19 cellular contexts compared by ENCODE assay signal in genomic region chr12:104466694-104467345, GRCh38. TPM values are rescaled to one million over a fixed set of nuclear protein-coding genes. Genes with fewer than 3 reads are reported as not detected.
DNase-seq lines count a peak whose midpoint lies in the region; ATAC-seq and TF ChIP-seq lines count a peak whose summit lies in the region.
"Had no signal": no experiment of that assay in that cellular context is flagged by ENCODE, and none has a peak within 500 bp of the region (broad histone marks: within the 10 kb centered on the region; RNA-seq: fewer than 3 reads in every experiment).

No MANE protein-coding gene starts in this region.

- peaks cover 55 to 95% (median 84%) of the 10 kb centered on the region in 4 donors for H3K4me1 Mint-ChIP-seq in CD4-positive, CD25-positive, alpha-beta regulatory T cell
- peaks cover 83% of the 10 kb centered on the region for H3K4me1 Mint-ChIP-seq in activated CD4-positive, alpha-beta memory T cell treated with anti-CD3 and anti-CD28 coated beads for 36 hours (ENCODE audit: low read depth)
- peaks cover 95 to 100% of the 10 kb centered on the region in 2 donors for H3K4me1 Mint-ChIP-seq in immature natural killer cell

- peaks cover 100% of the 10 kb centered on the region for H3K79me2 ChIP-seq in DND-41 (ENCODE audit: insufficient read depth, low read length)

- intact Hi-C loops in activated CD4-positive, alpha-beta memory T cell treated with anti-CD3 and anti-CD28 coated beads for 36 hours (cut with micrococcal nuclease), result no loop called here

- no peak for DNase-seq in CD4-positive, CD25-positive, alpha-beta regulatory T cell
- DNase-seq in DND-41 (no peak), immature natural killer cell (no peak), NCI-H226 (no peak), NCI-H1092 (lab: John Stamatoyannopoulos, UW) (no peak), NCI-H510A treated with DMSO at 0.1 percent for 48 hours (lab: John Stamatoyannopoulos, UW) (no peak)
- no peak for DNase-seq in activated CD4-positive, alpha-beta memory T cell treated with anti-CD3 and anti-CD28 coated beads for 36 hours
- DNase-seq: activated CD4-positive, CD25-positive, alpha-beta regulatory T cell treated with anti-CD3 and anti-CD28 coated beads, Interleukin-2, amount 50 U/mL, for 72 hours; C1 segment of cervical spinal cord; central memory CD4-positive, alpha-beta T cell; effector CD8-positive, alpha-beta T cell; heart left ventricle; kidney; mesenchymal stem cell; NCI-H1694; Right ventricle myocardium superior; transverse colon had no signal

- peak overlapping the region; percentile 61 to 92 (median 92) for H3K27ac Mint-ChIP-seq in CD4-positive, CD25-positive, alpha-beta regulatory T cell
- H3K27ac Mint-ChIP-seq in activated CD4-positive, alpha-beta memory T cell treated with anti-CD3 and anti-CD28 coated beads for 36 hours, result peak overlapping the region; percentile 28
- H3K27ac Mint-ChIP-seq in immature natural killer cell, result peak overlapping the region; percentile 81 to 91 (median 86)

- POLR2A ChIA-PET in activated CD4-positive, alpha-beta memory T cell treated with anti-CD3 and anti-CD28 coated beads for 36 hours (lab: Charles Lee), result interaction anchor here (1.0 kb wide), 1 partner anchor 8 kb away, joined by 3 read pairs; no protein-coding TSS in a partner anchor

- H3K36me3 ChIP-seq in CD4-positive, CD25-positive, alpha-beta regulatory T cell (ENCODE audit: control insufficient read depth, insufficient read depth, low read length), result peaks cover 3% of the 10 kb centered on the region
- H3K36me3 ChIP-seq in DND-41 (ENCODE audit: insufficient read depth, low read length), result peaks cover 56% of the 10 kb centered on the region
- H3K36me3 ChIP-seq: HAP-1, heart left ventricle, transverse colon had no signal

- H3K27me3 ChIP-seq in CD4-positive, CD25-positive, alpha-beta regulatory T cell (ENCODE audit: control insufficient read depth, insufficient read depth, low read length), result no peaks in the 10 kb centered on the region
- H3K27me3 ChIP-seq in DND-41 (ENCODE audit: insufficient read depth, low read length, poor library complexity), result no peaks in the 10 kb centered on the region
- H3K27me3 ChIP-seq: heart left ventricle, transverse colon had no signal

- no peaks in the 10 kb centered on the region for H3K27me3 Mint-ChIP-seq in CD4-positive, CD25-positive, alpha-beta regulatory T cell
- no peaks in the 10 kb centered on the region for H3K27me3 Mint-ChIP-seq in activated CD4-positive, alpha-beta memory T cell treated with anti-CD3 and anti-CD28 coated beads for 36 hours
- no peaks in the 10 kb centered on the region for H3K27me3 Mint-ChIP-seq in immature natural killer cell (ENCODE audit: low read depth in 3 of 3)

- H4K20me1 ChIP-seq in DND-41 (ENCODE audit: insufficient read depth, low read length), result peaks cover 10% of the 10 kb centered on the region

- H3K9me3 Mint-ChIP-seq in CD4-positive, CD25-positive, alpha-beta regulatory T cell, result peaks cover 0 to 7% (median 0%) of the 10 kb centered on the region in 7 donors
- peaks cover 15% of the 10 kb centered on the region for H3K9me3 Mint-ChIP-seq in activated CD4-positive, alpha-beta memory T cell treated with anti-CD3 and anti-CD28 coated beads for 36 hours
- H3K9me3 Mint-ChIP-seq in immature natural killer cell, result no peaks in the 10 kb centered on the region
- H3K9me3 Mint-ChIP-seq: neural crest cell had no signal

- H3K4me3 ChIP-seq in CD4-positive, CD25-positive, alpha-beta regulatory T cell (ENCODE audit: low read depth, low read length), result peak overlapping the region; percentile 72
- peak overlapping the region; percentile 2 to 44; a peak in 2 of 4 replicates for H3K4me3 ChIP-seq in DND-41 (ENCODE audit: low read depth in 1 of 2, low read length in 2 of 2)
- H3K4me3 ChIP-seq: HAP-1, heart left ventricle, transverse colon had no signal

- CTCF ChIA-PET in activated CD4-positive, alpha-beta memory T cell treated with anti-CD3 and anti-CD28 coated beads for 36 hours (lab: Charles Lee), result interaction anchor here (1.5 to 2.1 kb wide), 2 partner anchors 8 to 11 kb away, joined by 4 to 7 read pairs; no protein-coding TSS in a partner anchor

- H3K9me3 ChIP-seq in CD4-positive, CD25-positive, alpha-beta regulatory T cell (ENCODE audit: control insufficient read depth in 2 of 2, low read length in 2 of 2), result no peaks in the 10 kb centered on the region
- H3K9me3 ChIP-seq in DND-41 (ENCODE audit: insufficient read depth, low read length, severe bottlenecking), result no peaks in the 10 kb centered on the region
- H3K9me3 ChIP-seq: HAP-1, heart left ventricle, transverse colon had no signal

- no peak for TF ChIP-seq CTCF in DND-41 (IDR thresholded peaks at IDR 0.05; ENCODE audit: borderline replicate concordance, extremely low read depth, low read length, poor library complexity, severe bottlenecking)

- H3K36me3 Mint-ChIP-seq in CD4-positive, CD25-positive, alpha-beta regulatory T cell, result peaks cover 33% of the 10 kb centered on the region
- peaks cover 31% of the 10 kb centered on the region for H3K36me3 Mint-ChIP-seq in activated CD4-positive, alpha-beta memory T cell treated with anti-CD3 and anti-CD28 coated beads for 36 hours
- peaks cover 3 to 9% (median 5%) of the 10 kb centered on the region in 3 donors for H3K36me3 Mint-ChIP-seq in immature natural killer cell

- peak overlapping the region; percentile 68 for H3K27ac ChIP-seq in CD4-positive, CD25-positive, alpha-beta regulatory T cell (ENCODE audit: insufficient read depth, low read length, poor library complexity, severe bottlenecking)
- H3K27ac ChIP-seq in DND-41 (ENCODE audit: low read length), result peak overlapping the region; percentile 89
- H3K27ac ChIP-seq: transverse colon had no signal

- peak overlapping the region; percentile 55 for H3K9ac ChIP-seq in DND-41 (ENCODE audit: low read depth, low read length)

- no peak overlapping the region for H2AFZ ChIP-seq in DND-41 (ENCODE audit: low read depth, low read length)

- ATAC-seq in CD4-positive, CD25-positive, alpha-beta regulatory T cell (ENCODE audit: low read depth in 2 of 2), result no peak
- ATAC-seq in DND-41 (ENCODE audit: insufficient read depth, low read depth), result no peak
- ATAC-seq: heart left ventricle had no signal

- peak overlapping the region; percentile 55 to 87 (median 70) for H3K4me3 Mint-ChIP-seq in CD4-positive, CD25-positive, alpha-beta regulatory T cell
- H3K4me3 Mint-ChIP-seq in activated CD4-positive, alpha-beta memory T cell treated with anti-CD3 and anti-CD28 coated beads for 36 hours, result no peak overlapping the region
- H3K4me3 Mint-ChIP-seq in immature natural killer cell, result peak overlapping the region; percentile 67 to 76 (median 74)
- H3K4me3 Mint-ChIP-seq: neural crest cell had no signal

- H3K4me1 ChIP-seq in CD4-positive, CD25-positive, alpha-beta regulatory T cell (ENCODE audit: control insufficient read depth, insufficient read depth, low read length, poor library complexity, severe bottlenecking), result peaks cover 91% of the 10 kb centered on the region
- H3K4me1 ChIP-seq in DND-41 (ENCODE audit: insufficient read depth, low read length), result peaks cover 100% of the 10 kb centered on the region
- H3K4me1 ChIP-seq: HAP-1 had no signal

- peak overlapping the region; percentile 83 for H3K4me2 ChIP-seq in DND-41 (ENCODE audit: insufficient read depth, low read length)

RNA-seq across cellular contexts. Expression of gene CHST11, which starts 10.1 kb away (rescaled TPM):
- total RNA-seq in CD4-positive, CD25-positive, alpha-beta regulatory T cell, result 192 TPM
- polyA plus RNA-seq in CD4-positive, CD25-positive, alpha-beta regulatory T cell, result 100 to 1,000 TPM in 2 of 4 donors, 10 to 100 TPM in 2; 70.2 to 114 (median 99.5) TPM
- total RNA-seq in activated CD4-positive, alpha-beta memory T cell treated with anti-CD3 and anti-CD28 coated beads for 36 hours, result 10 to 100 TPM; 58.3 to 59.0 TPM
- polyA plus RNA-seq in immature natural killer cell, result 10 to 100 TPM; 42.5 to 90.1 (median 78.4) TPM

Comparison
In these comparisons a context has a peak if more than half of its experiments do, and no peak if none do; other contexts are left out.
1. H3K27ac Mint-ChIP-seq: peak in every context shown above with its lines; median percentile 92 in CD4-positive, CD25-positive, alpha-beta regulatory T cell; 86 in immature natural killer cell; 28 in activated CD4-positive, alpha-beta memory T cell treated with anti-CD3 and anti-CD28 coated beads for 36 hours.